In the genomic region with DNA sequence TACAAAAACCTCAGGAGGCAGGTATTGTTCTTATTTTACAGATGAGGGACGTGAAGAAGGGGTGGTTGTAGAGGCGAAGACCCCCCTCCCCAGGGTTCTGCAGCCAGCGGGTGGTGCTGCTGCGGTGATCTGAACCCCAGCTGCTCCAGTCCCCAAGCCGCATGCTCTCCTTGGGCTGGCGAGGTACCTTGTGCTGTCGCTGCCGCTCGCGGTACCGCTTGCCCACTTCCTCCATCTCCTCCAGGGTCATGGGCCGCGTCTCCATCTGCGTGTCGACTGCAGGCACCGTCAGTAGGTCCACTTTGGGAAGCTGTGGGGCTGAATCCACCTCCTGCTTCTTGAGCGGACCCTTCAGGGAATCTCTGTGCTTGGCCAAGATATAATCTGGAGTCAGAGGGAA, we compare ENCODE assay signal across 29 cellular contexts. TPM values are rescaled to one million over a fixed set of nuclear protein-coding genes. Genes with fewer than 3 reads are reported as not detected.
"Had no signal": no experiment of that assay in that cellular context is flagged by ENCODE, and none has a peak within 500 bp of the region (broad histone marks: within the 10 kb centered on the region; RNA-seq: fewer than 3 reads in every experiment).

No MANE protein-coding gene starts in this region.

- H3K27me3 Mint-ChIP-seq: memory B cell; progenitor cell of endocrine pancreas; stimulated activated memory B cell treated with anti-CD40 and anti-IgM and Interleukin-4, amounts not matched to agents 10 μg/mL and 1 μg/mL and 100 μg/mL, for 72 hours; stimulated activated naive CD8-positive, alpha-beta T cell treated with anti-CD3 and anti-CD28 coated beads, Interleukin-15, amount 100 ng/mL, for 72 hours had no signal

- H3K4me1 Mint-ChIP-seq: immature natural killer cell; natural killer cell; stimulated activated naive CD8-positive, alpha-beta T cell treated with anti-CD3 and anti-CD28 coated beads, Interleukin-15, amount 100 ng/mL, for 72 hours had no signal

- H3K9me3 ChIP-seq: heart left ventricle, left lung, ovary, tibial nerve, uterus had no signal

- H3K4me3 ChIP-seq: heart left ventricle, left lung, lung, ovary, smooth muscle cell, tibial nerve, uterus had no signal

- DNase-seq: hypothalamus; immature natural killer cell; kidney; left colon; left lung; naive B cell; natural killer cell; right cardiac atrium; stimulated activated CD4-positive, alpha-beta T cell treated with anti-CD3 and anti-CD28 coated beads, Interleukin-1b, Interleukin-23, amount 100 ng/mL, for 48 hours; stimulated activated CD4-positive, alpha-beta T cell treated with anti-CD3 and anti-CD28 coated beads, Interleukin-2, amount 100 ng/mL, for 48 hours; stimulated activated CD4-positive, alpha-beta T cell treated with anti-CD3 and anti-CD28 coated beads, Interleukin-4, amount 100 ng/mL, for 4 hours; stimulated activated CD8-positive, alpha-beta memory T cell treated with anti-CD3 and anti-CD28 coated beads, Interleukin-4, amount 100 ng/mL, for 48 hours; stimulated activated naive CD4-positive, alpha-beta T cell treated with Interleukin-2 at 50 U/mL for 16 hours; stimulated activated naive CD8-positive, alpha-beta T cell treated with anti-CD3 and anti-CD28 coated beads, Interleukin-15, amount 100 ng/mL, for 72 hours; substantia nigra; uterus had no signal

- H3K9me3 Mint-ChIP-seq: immature natural killer cell; memory B cell; mesothelial cell of epicardium; naive B cell; natural killer cell; neural crest cell; stimulated activated memory B cell treated with anti-CD40 and anti-IgM and Interleukin-4, amounts not matched to agents 10 μg/mL and 1 μg/mL and 100 μg/mL, for 72 hours; stimulated activated naive CD8-positive, alpha-beta T cell treated with anti-CD3 and anti-CD28 coated beads, Interleukin-15, amount 100 ng/mL, for 72 hours; type B pancreatic cell had no signal

- H3K27me3 ChIP-seq: heart left ventricle, left lung, ovary, tibial nerve, uterus had no signal

- H3K27ac Mint-ChIP-seq: immature natural killer cell; memory B cell; mesothelial cell of epicardium; natural killer cell; progenitor cell of endocrine pancreas; stimulated activated memory B cell treated with anti-CD40 and anti-IgM and Interleukin-4, amounts not matched to agents 10 μg/mL and 1 μg/mL and 100 μg/mL, for 72 hours; type B pancreatic cell had no signal

- H3K4me1 ChIP-seq: left lung, tibial nerve, uterus had no signal

- H3K4me3 Mint-ChIP-seq: immature natural killer cell; memory B cell; mesothelial cell of epicardium; natural killer cell; neural crest cell; stimulated activated memory B cell treated with anti-CD40 and anti-IgM and Interleukin-4, amounts not matched to agents 10 μg/mL and 1 μg/mL and 100 μg/mL, for 72 hours; stimulated activated naive CD8-positive, alpha-beta T cell treated with anti-CD3 and anti-CD28 coated beads, Interleukin-15, amount 100 ng/mL, for 72 hours; type B pancreatic cell had no signal

- H3K4me2 ChIP-seq: smooth muscle cell had no signal

- H3K27ac ChIP-seq: heart left ventricle, left lung, ovary, tibial nerve, uterus had no signal

- H3K36me3 ChIP-seq: heart left ventricle, left lung, ovary, tibial nerve, uterus had no signal

- FAIRE-seq: islet of Langerhans, kidney had no signal

- H3K36me3 Mint-ChIP-seq: immature natural killer cell; mesothelial cell of epicardium; natural killer cell; stimulated activated memory B cell treated with anti-CD40 and anti-IgM and Interleukin-4, amounts not matched to agents 10 μg/mL and 1 μg/mL and 100 μg/mL, for 72 hours; type B pancreatic cell had no signal

- ATAC-seq: heart left ventricle; left colon; left lung; natural killer cell; right cardiac atrium; stimulated activated memory B cell treated with anti-CD40 and anti-IgM and Interleukin-4, amounts not matched to agents 10 μg/mL and 1 μg/mL and 100 μg/mL, for 72 hours; stimulated activated naive CD8-positive, alpha-beta T cell treated with anti-CD3 and anti-CD28 coated beads, Interleukin-15, amount 100 ng/mL, for 72 hours had no signal

RNA-seq across cellular contexts. Expression of gene EFCAB12, which starts 17.5 kb away (rescaled TPM):
- total RNA-seq: skeletal muscle tissue had no signal
- polyA plus RNA-seq: smooth muscle cell had no signal
